19 cellular contexts compared by ENCODE assay signal in the genomic region with DNA sequence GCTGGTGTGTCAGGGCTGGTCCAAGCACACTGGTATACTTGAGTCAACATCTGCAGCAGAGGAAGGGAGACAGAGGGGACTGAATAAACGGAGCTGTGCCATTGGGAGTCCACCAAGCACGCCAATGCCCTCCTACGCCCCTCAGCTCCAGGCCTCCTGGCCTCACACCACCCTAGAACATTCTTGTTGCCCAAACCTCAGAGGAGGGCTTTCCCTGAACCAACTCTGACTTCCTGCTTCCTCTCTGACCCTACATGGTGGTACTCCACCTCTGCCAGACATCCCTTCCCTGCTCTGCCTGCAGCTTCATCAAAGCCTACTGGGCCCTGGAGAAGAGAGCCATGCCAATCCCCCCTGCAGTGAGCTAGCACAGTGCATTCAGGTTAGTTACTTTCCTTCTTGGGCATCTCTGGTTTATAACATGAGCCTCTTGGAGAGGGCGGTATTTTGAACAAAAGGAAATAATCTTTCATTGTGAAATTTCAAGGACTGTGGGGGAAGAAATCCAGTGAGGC. TPM values are rescaled to one million over a fixed set of nuclear protein-coding genes. Genes with fewer than 3 reads are reported as not detected.
DNase-seq lines count a peak whose midpoint lies in the region; TF ChIP-seq lines count a peak whose summit lies in the region.
"Had no signal": no experiment of that assay in that cellular context is flagged by ENCODE, and none has a peak within 500 bp of the region (broad histone marks: within the 10 kb centered on the region; RNA-seq: fewer than 3 reads in every experiment).

No MANE protein-coding gene starts in this region.

- 85 to 93% methylated on average over 4 of the region's 4 CpGs for WGBS in endodermal cell (ENCODE audit: insufficient coverage in 1 of 2, insufficient read length in 1 of 2), 2 experiments

- H3K36me3 Mint-ChIP-seq in endodermal cell (ENCODE audit: low read depth) (no peaks in the 10 kb centered on the region), neural progenitor cell (no peaks in the 10 kb centered on the region), type B pancreatic cell (peaks cover 5% of the 10 kb centered on the region), glutamatergic neuron (ENCODE audit: unreplicated experiment) (peaks cover 5% of the 10 kb centered on the region)
- H3K36me3 Mint-ChIP-seq: CD4-positive, CD25-positive, alpha-beta regulatory T cell had no signal

- no peaks in the 10 kb centered on the region for H3F3A ChIP-seq in neural progenitor cell (ENCODE audit: low read depth)

- H3K27me3 ChIP-seq in endodermal cell (ENCODE audit: control insufficient read depth, insufficient read depth, low read length, poor library complexity, severe bottlenecking) (peaks cover 10% of the 10 kb centered on the region), neural progenitor cell (no peaks in the 10 kb centered on the region)
- H3K27me3 ChIP-seq: Peyer's patch had no signal

- H3K9me3 Mint-ChIP-seq in endodermal cell = peaks cover 10% of the 10 kb centered on the region
- no peaks in the 10 kb centered on the region for H3K9me3 Mint-ChIP-seq in neural progenitor cell
- no peaks in the 10 kb centered on the region for H3K9me3 Mint-ChIP-seq in type B pancreatic cell
- peaks cover 9% of the 10 kb centered on the region for H3K9me3 Mint-ChIP-seq in glutamatergic neuron (ENCODE audit: unreplicated experiment)

- H3K4me2 ChIP-seq in neural progenitor cell = no peak overlapping the region

- no peak overlapping the region for H3K4me3 ChIP-seq in endodermal cell (ENCODE audit: low read length)
- no peak overlapping the region for H3K4me3 ChIP-seq in neural progenitor cell
- H3K4me3 ChIP-seq: Peyer's patch had no signal

- H4K20me1 ChIP-seq in neural progenitor cell (ENCODE audit: low read depth) = no peaks in the 10 kb centered on the region

- no peaks in the 10 kb centered on the region for H3K79me2 ChIP-seq in neural progenitor cell (ENCODE audit: low read depth)

- H3K27me3 Mint-ChIP-seq in endodermal cell (ENCODE audit: insufficient read depth) (peaks cover 7% of the 10 kb centered on the region), neural progenitor cell (ENCODE audit: insufficient read depth, low read depth) (peaks cover 4% of the 10 kb centered on the region), type B pancreatic cell (peaks cover 5% of the 10 kb centered on the region), glutamatergic neuron (ENCODE audit: unreplicated experiment) (peaks cover 11% of the 10 kb centered on the region)
- H3K27me3 Mint-ChIP-seq: CD4-positive, CD25-positive, alpha-beta regulatory T cell had no signal

- H3K9me3 ChIP-seq in endodermal cell (ENCODE audit: control insufficient read depth, low read length) = no peaks in the 10 kb centered on the region
- no peaks in the 10 kb centered on the region for H3K9me3 ChIP-seq in neural progenitor cell (ENCODE audit: low read depth)
- H3K9me3 ChIP-seq: Peyer's patch had no signal

- H3K36me3 ChIP-seq in endodermal cell (ENCODE audit: control insufficient read depth, insufficient read depth, low read length) = no peaks in the 10 kb centered on the region
- no peaks in the 10 kb centered on the region for H3K36me3 ChIP-seq in neural progenitor cell
- H3K36me3 ChIP-seq: Peyer's patch had no signal

- H3K9ac ChIP-seq in endodermal cell (ENCODE audit: extremely low read depth, low read length, poor library complexity, severe bottlenecking) = no peak overlapping the region
- no peak overlapping the region for H3K9ac ChIP-seq in neural progenitor cell

- peak; percentile 38 for DNase-seq in NCI-H69 (lab: John Stamatoyannopoulos, UW)
- DNase-seq in endodermal cell = peak; percentile 31
- DNase-seq in neural progenitor cell (ENCODE audit: low spot score) = no peak
- peak; percentile 54 for DNase-seq in type B pancreatic cell (ENCODE audit: extremely low spot score, unreplicated experiment)
- no peak for DNase-seq in glutamatergic neuron
- no peak for DNase-seq in anterior cingulate cortex (lab: John Stamatoyannopoulos, UW)
- DNase-seq in HCEC 1CT = no peak
- DNase-seq: CD4-positive, CD25-positive, alpha-beta regulatory T cell; EL; GF-D8; KG1; NCI-H1105 treated with DMSO at 0.1 percent for 48 hours; NCI-H2029 treated with DMSO at 0.1 percent for 48 hours; NCI-H226; NCI-H510A treated with DMSO at 0.1 percent for 48 hours; NCI-H774 had no signal

- H3K4me1 ChIP-seq in endodermal cell (ENCODE audit: control insufficient read depth, insufficient read depth, low read length) (peaks cover 29% of the 10 kb centered on the region), neural progenitor cell (no peaks in the 10 kb centered on the region)
- H3K4me1 ChIP-seq: Peyer's patch had no signal

- H3K4me1 Mint-ChIP-seq in endodermal cell = peaks cover 42% of the 10 kb centered on the region
- H3K4me1 Mint-ChIP-seq in neural progenitor cell = peaks cover 4% of the 10 kb centered on the region
- peaks cover 51% of the 10 kb centered on the region for H3K4me1 Mint-ChIP-seq in type B pancreatic cell (ENCODE audit: unreplicated experiment)
- peaks cover 14% of the 10 kb centered on the region for H3K4me1 Mint-ChIP-seq in glutamatergic neuron (ENCODE audit: low read depth, unreplicated experiment)
- H3K4me1 Mint-ChIP-seq: CD4-positive, CD25-positive, alpha-beta regulatory T cell had no signal

- H2AFZ ChIP-seq in neural progenitor cell (replicated peaks) = no peak overlapping the region

- H3K27ac ChIP-seq in endodermal cell (ENCODE audit: low read depth, low read length) = no peak overlapping the region
- no peak overlapping the region for H3K27ac ChIP-seq in neural progenitor cell
- H3K27ac ChIP-seq: Peyer's patch had no signal

- H3K4me3 Mint-ChIP-seq in endodermal cell (no peak overlapping the region), neural progenitor cell (no peak overlapping the region), type B pancreatic cell (no peak overlapping the region), glutamatergic neuron (ENCODE audit: unreplicated experiment) (no peak overlapping the region)
- H3K4me3 Mint-ChIP-seq: CD4-positive, CD25-positive, alpha-beta regulatory T cell had no signal

- no peak for TF ChIP-seq CTCF in endodermal cell (conservative IDR thresholded peaks at IDR 0.05)
- TF ChIP-seq CTCF in neural progenitor cell (IDR thresholded peaks at IDR 0.05) = no peak
- TF ChIP-seq CTCF in type B pancreatic cell (conservative IDR thresholded peaks at IDR 0.05) = no peak
- TF ChIP-seq CTCF in glutamatergic neuron (IDR thresholded peaks at IDR 0.05; ENCODE audit: partially characterized antibody, unreplicated experiment) = no peak

- H3K27ac Mint-ChIP-seq in endodermal cell (no peak overlapping the region), neural progenitor cell (peak overlapping the region; percentile 90), type B pancreatic cell (no peak overlapping the region), glutamatergic neuron (ENCODE audit: unreplicated experiment) (no peak overlapping the region)
- H3K27ac Mint-ChIP-seq: CD4-positive, CD25-positive, alpha-beta regulatory T cell had no signal

RNA-seq across cellular contexts. Expression of a gene that starts 54.4 kb away (rescaled TPM):
- total RNA-seq in endodermal cell = under 1 TPM; 0.31 to 0.62 TPM
- polyA plus RNA-seq in endodermal cell (2013, experiment 1 of 2) = 0.43 TPM
- polyA plus RNA-seq in endodermal cell (2013, experiment 2 of 2) = 0.41 TPM
- total RNA-seq in neural progenitor cell (ENCODE audit: low replicate concordance) = 0.15 and 2.3 TPM in 2 replicates
- 13.0 and 40.9 TPM in 2 replicates for total RNA-seq in type B pancreatic cell (ENCODE audit: low replicate concordance)
- 10.6 TPM for total RNA-seq in glutamatergic neuron (ENCODE audit: unreplicated experiment)
- total RNA-seq: CD4-positive, CD25-positive, alpha-beta regulatory T cell; OCI-LY7 had no signal
- polyA plus RNA-seq: BJ; CD4-positive, CD25-positive, alpha-beta regulatory T cell had no signal

Comparison
In these comparisons a context has a peak if more than half of its experiments do, and no peak if none do; other contexts are left out.
1. DNase-seq: peak in NCI-H69 (single experiment), endodermal cell (single experiment) and type B pancreatic cell (single experiment); none in neural progenitor cell (single experiment), glutamatergic neuron (single experiment), anterior cingulate cortex (0 of 58) and HCEC 1CT (single experiment).